ENCODE assay signal across 16 cellular contexts in the genomic region with DNA sequence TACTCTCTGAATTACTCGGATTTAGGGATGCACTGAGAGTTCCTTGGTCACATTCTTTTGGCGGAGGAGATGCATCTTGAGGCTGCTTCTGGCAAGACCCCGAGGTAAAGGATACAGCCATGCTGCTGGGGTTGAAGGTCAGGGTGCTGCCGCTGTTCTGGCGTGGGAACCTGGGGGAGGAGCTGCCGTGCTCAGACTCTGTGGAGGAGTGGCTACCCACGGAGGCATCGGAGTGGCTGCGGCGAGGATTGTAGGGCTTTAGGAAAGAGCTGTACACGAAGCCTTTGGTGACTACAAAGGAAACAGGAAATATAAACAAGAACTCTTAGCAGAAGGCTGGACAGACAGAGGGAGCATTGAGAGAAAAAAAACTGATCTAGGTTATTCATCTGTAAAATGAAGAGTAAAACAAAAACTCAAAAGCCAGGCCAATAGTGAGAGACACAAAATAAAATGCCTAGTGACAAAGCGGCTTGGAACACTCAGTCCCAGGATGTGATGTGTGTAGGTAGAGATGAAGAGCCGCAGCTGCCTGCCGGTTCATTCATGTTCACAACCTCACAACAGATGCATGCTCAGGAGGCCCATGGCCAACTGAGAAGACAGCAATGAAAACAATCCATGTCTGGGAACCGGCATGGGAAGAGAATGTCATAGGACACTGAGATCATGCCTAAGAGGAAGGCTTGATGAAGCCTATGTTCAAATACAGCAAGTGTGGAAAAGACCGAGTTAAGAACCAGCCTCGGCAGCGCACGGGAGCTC.
DNase-seq lines count a peak whose midpoint lies in the region; ATAC-seq and TF ChIP-seq lines count a peak whose summit lies in the region.
"Had no signal": no experiment of that assay in that cellular context is flagged by ENCODE, and none has a peak within 500 bp of the region (broad histone marks: within the 10 kb centered on the region; RNA-seq: fewer than 3 reads in every experiment).

No MANE protein-coding gene starts in this region.

- TF ChIP-seq CTCF in body of pancreas (IDR thresholded peaks at IDR 0.05) (no peak), transverse colon (IDR thresholded peaks at IDR 0.05) (no peak), colonic mucosa (IDR thresholded peaks at IDR 0.05) (no peak), esophagus muscularis mucosa (IDR thresholded peaks at IDR 0.05) (no peak)

- H3K9ac ChIP-seq in colonic mucosa (ENCODE audit: low read depth in 2 of 2, low read length in 2 of 2), result no peak overlapping the region

- intact Hi-C loops in body of pancreas (cut with DNase I) (no loop called here), transverse colon (cut with DNase I; ENCODE audit: low total_unique reads) (no loop called here), colonic mucosa (cut with DNase I) (no loop called here), esophagus muscularis mucosa (cut with DNase I) (no loop called here)

- H3K4me3 ChIP-seq in body of pancreas (no peak overlapping the region), mesodermal cell (ENCODE audit: extremely low read depth, insufficient read depth, low read length, poor library complexity, severe bottlenecking) (no peak overlapping the region), transverse colon (no peak overlapping the region), colonic mucosa (no peak overlapping the region), esophagus muscularis mucosa (no peak overlapping the region)
- H3K4me3 ChIP-seq: K562 had no signal

- H3K4me1 ChIP-seq in body of pancreas, result no peaks in the 10 kb centered on the region
- peaks cover 5% of the 10 kb centered on the region for H3K4me1 ChIP-seq in mesodermal cell (ENCODE audit: control insufficient read depth, insufficient read depth, low read length, poor library complexity, severe bottlenecking)
- H3K4me1 ChIP-seq in transverse colon, result no peaks in the 10 kb centered on the region
- no peaks in the 10 kb centered on the region for H3K4me1 ChIP-seq in colonic mucosa
- no peaks in the 10 kb centered on the region for H3K4me1 ChIP-seq in esophagus muscularis mucosa

- DNase-seq in body of pancreas (peak in 1 of 4 donors; percentile 8), glomerular endothelial cell (ENCODE audit: extremely low read depth, low read depth, low spot score) (peak; percentile 75), transverse colon (no peak), NCI-H774 (lab: John Stamatoyannopoulos, UW) (no peak), colonic mucosa (no peak), esophagus muscularis mucosa (ENCODE audit: extremely low spot score) (no peak)
- DNase-seq: activated CD4-positive, CD25-positive, alpha-beta regulatory T cell treated with anti-CD3 and anti-CD28 coated beads, Interleukin-2, amount 50 U/mL, for 72 hours; activated naive CD4-positive, alpha-beta T cell treated with anti-CD3 and anti-CD28 coated beads, Interleukin-2, amount 10 ng/mL, durations not matched to agents 7 days and 5 days; activated T-cell treated with anti-CD3 and anti-CD28 coated beads, Interleukin-2, amount 50 U/mL, for 4 hours; COR-L47; MV-4-11; natural killer cell; NCI-H2029 had no signal

- no peaks in the 10 kb centered on the region for H3K9me3 ChIP-seq in body of pancreas
- H3K9me3 ChIP-seq in mesodermal cell (ENCODE audit: control insufficient read depth, low read length), result no peaks in the 10 kb centered on the region
- H3K9me3 ChIP-seq in transverse colon, result no peaks in the 10 kb centered on the region
- no peaks in the 10 kb centered on the region for H3K9me3 ChIP-seq in colonic mucosa
- H3K9me3 ChIP-seq in esophagus muscularis mucosa, result no peaks in the 10 kb centered on the region

- TF ChIP-seq POLR2A in body of pancreas (IDR thresholded peaks at IDR 0.05) (no peak), transverse colon (IDR thresholded peaks at IDR 0.05) (no peak), esophagus muscularis mucosa (IDR thresholded peaks at IDR 0.05; ENCODE audit: low read depth) (no peak)

- TF ChIP-seq EP300 in transverse colon (IDR thresholded peaks at IDR 0.05; ENCODE audit: low read depth) (no peak), esophagus muscularis mucosa (IDR thresholded peaks at IDR 0.05) (no peak)

- H3K27me3 ChIP-seq in body of pancreas (no peaks in the 10 kb centered on the region), transverse colon (no peaks in the 10 kb centered on the region), colonic mucosa (no peaks in the 10 kb centered on the region), esophagus muscularis mucosa (no peaks in the 10 kb centered on the region)

- WGBS in body of pancreas, 2 donors, result 76% methylated on average over 18 to 19 of the region's 19 CpGs
- WGBS in mesodermal cell (ENCODE audit: insufficient coverage in 2 of 2), 2 experiments, result 92 to 95% methylated on average over 11 to 16 of the region's 19 CpGs
- WGBS in transverse colon (ENCODE audit: low coverage in 1 of 2), 2 donors, result 78 to 82% methylated on average over 5 to 19 of the region's 19 CpGs
- 75% methylated on average over 19 of the region's 19 CpGs for WGBS in esophagus muscularis mucosa

- H3K27ac ChIP-seq in body of pancreas (no peak overlapping the region), mesodermal cell (ENCODE audit: low read depth, low read length, severe bottlenecking) (peak overlapping the region; percentile 62), transverse colon (peak overlapping the region in 3 of 4 donors; percentile 15 to 30 (median 28)), colonic mucosa (no peak overlapping the region), esophagus muscularis mucosa (replicated peaks in 1 of 4) (peak overlapping the region in 2 of 4 donors; percentile 30 to 62)

- peaks cover 7 to 57% of the 10 kb centered on the region in 2 donors for H3K36me3 ChIP-seq in body of pancreas (replicated peaks in 1 of 2; ENCODE audit: insufficient read depth in 1 of 2, low read depth in 2 of 2)
- H3K36me3 ChIP-seq in mesodermal cell (ENCODE audit: control insufficient read depth, insufficient read depth, low read length), result peaks cover 99% of the 10 kb centered on the region
- H3K36me3 ChIP-seq in transverse colon, result peaks cover 0 to 89% (median 39%) of the 10 kb centered on the region in 4 donors
- H3K36me3 ChIP-seq in colonic mucosa, result peaks cover 11% of the 10 kb centered on the region
- peaks cover 56 to 99% (median 96%) of the 10 kb centered on the region in 4 donors for H3K36me3 ChIP-seq in esophagus muscularis mucosa

- peak; percentile 24 for ATAC-seq in body of pancreas
- ATAC-seq: activated T-cell treated with anti-CD3 and anti-CD28 coated beads, Interleukin-2, amount 50 U/mL, for 4 hours; K562; natural killer cell; SK-N-SH treated with all-trans-retinoic acid at 6 μM for 48 hours had no signal

- in situ Hi-C loops in transverse colon (cut with MboI; ENCODE audit: low pct_ligation_motif_present in 1 of 4, low pct_unique_long_range_greater_than_20kb in 1 of 4, low sequenced_read_pairs in 3 of 4), result no loop called here

Comparison
In these comparisons a context has a peak if more than half of its experiments do, and no peak if none do; other contexts are left out.
1. H3K27ac ChIP-seq: peak in mesodermal cell (single experiment) and transverse colon (3 of 4); none in body of pancreas (0 of 4) and colonic mucosa (single experiment).